13 cellular contexts compared by ENCODE assay signal in genomic region chr1:246324711-246325110, GRCh38.
DNase-seq lines count a peak whose midpoint lies in the region; ATAC-seq and TF ChIP-seq lines count a peak whose summit lies in the region.
"Had no signal": no experiment of that assay in that cellular context is flagged by ENCODE, and none has a peak within 500 bp of the region (broad histone marks: within the 10 kb centered on the region; RNA-seq: fewer than 3 reads in every experiment).

No MANE protein-coding gene starts in this region.

- peaks cover 6% of the 10 kb centered on the region for H4K20me1 ChIP-seq in smooth muscle cell (ENCODE audit: low read depth)

- H3K36me3 ChIP-seq in smooth muscle cell (ENCODE audit: low read depth) (peaks cover 13% of the 10 kb centered on the region), Caco-2 (ENCODE audit: control insufficient read depth, insufficient read depth, low read length) (no peaks in the 10 kb centered on the region), aorta (ENCODE audit: control insufficient read depth in 1 of 2, insufficient read depth in 2 of 2, low read length in 1 of 2) (no peaks in the 10 kb centered on the region)

- POLR2A ChIA-PET in Caco-2 (lab: Charles Lee) = no interaction called here

- H3K27me3 ChIP-seq in smooth muscle cell (ENCODE audit: low read depth) = no peaks in the 10 kb centered on the region
- H3K27me3 ChIP-seq in Caco-2 (replicated peaks; ENCODE audit: control insufficient read depth, insufficient read depth, low read length) = no peaks in the 10 kb centered on the region
- H3K27me3 ChIP-seq in aorta (ENCODE audit: control insufficient read depth in 1 of 2, insufficient read depth in 2 of 2, low read length in 1 of 2) = no peaks in the 10 kb centered on the region

- no peaks in the 10 kb centered on the region for H3K79me2 ChIP-seq in smooth muscle cell (ENCODE audit: low read depth)

- no peak for ATAC-seq in GM18909 (IDR thresholded peaks at IDR 0.05; ENCODE audit: poor library complexity, unreplicated experiment)
- no peak for ATAC-seq in aorta (ENCODE audit: low FRiP score)
- ATAC-seq: activated T-helper 17 cell treated with anti-CD3 and anti-CD28 coated beads, Interleukin-2, amount 50 U/mL, for 72 hours; right cardiac atrium had no signal

- TF ChIP-seq CTCF in smooth muscle cell (IDR thresholded peaks at IDR 0.05; ENCODE audit: borderline replicate concordance, insufficient read depth, poor library complexity, severe bottlenecking) (no peak), Caco-2 (IDR thresholded peaks at IDR 0.05; ENCODE audit: insufficient read depth in 1 of 2, low read depth in 1 of 2, low read length in 1 of 2, severe bottlenecking in 1 of 2, unreplicated experiment in 1 of 2) (no peak)

- H3K27ac ChIP-seq in smooth muscle cell (ENCODE audit: low read depth) (peak overlapping the region; percentile 44), aorta (ENCODE audit: low read depth in 1 of 2, low read length in 2 of 2) (no peak overlapping the region)
- H3K27ac ChIP-seq: PC-9 had no signal

- peak overlapping the region; percentile 73 for H3K4me2 ChIP-seq in smooth muscle cell
- H3K4me2 ChIP-seq: PC-9 had no signal

- DNase-seq in HS-5 (ENCODE audit: low read depth) = peak; percentile 35
- peak; percentile 19 for DNase-seq in astrocyte of the hippocampus (ENCODE audit: low read depth, low spot score)
- peak; percentile 9 for DNase-seq in iPS DF 4.7 (ENCODE audit: extremely low read depth, low spot score)
- DNase-seq in smooth muscle cell (lab: John Stamatoyannopoulos, UW; ENCODE audit: unreplicated experiment) = no peak
- DNase-seq in Caco-2 = no peak
- no peak for DNase-seq in aorta
- DNase-seq: activated CD4-positive, alpha-beta T cell treated with anti-CD3 and anti-CD28 coated beads, Interleukin-2, amount 50 U/mL, for 4 hours; PC-9; substantia nigra had no signal

- no TSS peak for BruUV-seq in Caco-2 (replicated peaks; lab: Mats Ljungman, UMichigan)

- no peaks in the 10 kb centered on the region for H3K9me3 Mint-ChIP-seq in Caco-2 (ENCODE audit: unreplicated experiment)
- H3K9me3 Mint-ChIP-seq: activated T-helper 17 cell treated with anti-CD3 and anti-CD28 coated beads, Interleukin-2, amount 50 U/mL, for 72 hours had no signal

- CTCF ChIA-PET in Caco-2 (lab: Charles Lee) = no interaction called here

- H2AFZ ChIP-seq in smooth muscle cell (ENCODE audit: low read depth) = no peak overlapping the region
- H2AFZ ChIP-seq: PC-9 had no signal

- no peaks in the 10 kb centered on the region for H3K9me3 ChIP-seq in smooth muscle cell (replicated peaks; ENCODE audit: low read depth)
- no peaks in the 10 kb centered on the region for H3K9me3 ChIP-seq in Caco-2
- no peaks in the 10 kb centered on the region for H3K9me3 ChIP-seq in aorta (ENCODE audit: control insufficient read depth, low read length)

- H3K4me1 ChIP-seq in smooth muscle cell (ENCODE audit: low read depth) = peaks cover 3% of the 10 kb centered on the region
- H3K4me1 ChIP-seq in Caco-2 = peaks cover 14% of the 10 kb centered on the region
- H3K4me1 ChIP-seq in aorta (ENCODE audit: control insufficient read depth in 1 of 2, insufficient read depth in 2 of 2, low read length in 2 of 2) = no peaks in the 10 kb centered on the region

- no peaks in the 10 kb centered on the region for H3K27me3 Mint-ChIP-seq in Caco-2 (ENCODE audit: insufficient read depth, unreplicated experiment)
- H3K27me3 Mint-ChIP-seq: activated T-helper 17 cell treated with anti-CD3 and anti-CD28 coated beads, Interleukin-2, amount 50 U/mL, for 72 hours had no signal

- 15% methylated on average over 3 of the region's 12 CpGs for WGBS in smooth muscle cell (ENCODE audit: low lambda C conversion rate)
- 95% methylated on average over 12 of the region's 12 CpGs for WGBS in aorta, 2 donors

- no peaks in the 10 kb centered on the region for H3K36me3 Mint-ChIP-seq in Caco-2 (ENCODE audit: insufficient read depth, unreplicated experiment)

- H3K9ac ChIP-seq in smooth muscle cell (ENCODE audit: low read depth) = no peak overlapping the region

- H3K27ac Mint-ChIP-seq in Caco-2 (ENCODE audit: unreplicated experiment) = no peak overlapping the region
- H3K27ac Mint-ChIP-seq: activated T-helper 17 cell treated with anti-CD3 and anti-CD28 coated beads, Interleukin-2, amount 50 U/mL, for 72 hours; T-helper 2 cell treated with Interferon-gamma antibody and Interleukin-4, amounts not matched to agents 5 μg/mL and 100 μg/mL, for 36 hours had no signal

- no peak overlapping the region for H3K4me3 Mint-ChIP-seq in Caco-2 (ENCODE audit: unreplicated experiment)
- H3K4me3 Mint-ChIP-seq: activated T-helper 17 cell treated with anti-CD3 and anti-CD28 coated beads, Interleukin-2, amount 50 U/mL, for 72 hours; T-helper 2 cell treated with Interferon-gamma antibody and Interleukin-4, amounts not matched to agents 5 μg/mL and 100 μg/mL, for 36 hours had no signal

- no peaks in the 10 kb centered on the region for H3F3A ChIP-seq in smooth muscle cell (ENCODE audit: low read depth)

- intact Hi-C loops in Caco-2 (cut with micrococcal nuclease; ENCODE audit: unreplicated experiment) (no loop called here), aorta (cut with DNase I) (no loop called here)

- H3K4me3 ChIP-seq in smooth muscle cell (no peak overlapping the region), Caco-2 (ENCODE audit: low read depth, low read length) (no peak overlapping the region), aorta (ENCODE audit: low read length in 2 of 2) (no peak overlapping the region)
- H3K4me3 ChIP-seq: PC-9 had no signal

- H3K4me1 Mint-ChIP-seq in Caco-2 (ENCODE audit: low read depth, unreplicated experiment) = no peaks in the 10 kb centered on the region

Comparison
In these comparisons a context has a peak if more than half of its experiments do, and no peak if none do; other contexts are left out.
1. DNase-seq: peak in HS-5 (single experiment), astrocyte of the hippocampus (single experiment) and iPS DF 4.7 (single experiment); none in smooth muscle cell (single experiment), Caco-2 (0 of 2) and aorta (0 of 2).